Comparison of ENCODE assay signal across 1 cellular context in genomic region chr6:89965441-89966249, GRCh38.
TF ChIP-seq lines count a peak whose summit lies in the region.

No MANE protein-coding gene starts in this region.

TF ChIP-seq in K562, 482 proteins besides CTCF, POLR2A, EP300 and RAD21 (continued from another document):
- TF ChIP-seq PRDM10 (IDR thresholded peaks at IDR 0.05; ENCODE audit: partially characterized antibody), result no peak
